ENCODE assay signal across 17 cellular contexts in the genomic region with DNA sequence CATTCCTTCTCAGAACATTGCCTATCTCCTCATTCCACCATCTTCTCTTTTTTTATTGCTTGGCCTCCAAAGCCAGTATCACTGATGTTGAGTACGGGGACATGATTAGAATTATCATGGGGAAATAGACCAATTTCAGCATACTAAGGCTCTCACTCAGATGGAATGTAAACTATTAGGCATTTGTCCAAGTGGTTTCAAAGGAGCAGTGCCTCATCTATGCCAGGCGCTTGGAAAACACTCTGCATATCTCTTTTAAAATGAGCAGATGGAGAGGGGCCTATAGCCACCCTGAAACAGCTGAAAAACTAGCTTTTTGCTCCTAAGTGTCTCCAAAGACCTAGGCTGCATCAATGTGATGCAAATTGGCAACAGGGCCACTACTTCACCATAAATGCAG.
A peak's percentile ranks its signal among the peaks of the same experiment; 100 is the strongest.
DNase-seq lines count a peak whose midpoint lies in the region; ATAC-seq, FAIRE-seq and TF ChIP-seq lines count a peak whose summit lies in the region.
"Had no signal": no experiment of that assay in that cellular context is flagged by ENCODE, and none has a peak within 500 bp of the region (broad histone marks: within the 10 kb centered on the region; RNA-seq: fewer than 3 reads in every experiment).

No MANE protein-coding gene starts in this region.

- POLR2A ChIA-PET in activated CD4-positive, alpha-beta memory T cell treated with anti-CD3 and anti-CD28 coated beads for 36 hours (lab: Charles Lee), result no interaction called here
- POLR2A ChIA-PET in naive thymus-derived CD4-positive, alpha-beta T cell (lab: Charles Lee), result no interaction called here

- intact Hi-C loops in activated CD4-positive, alpha-beta memory T cell treated with anti-CD3 and anti-CD28 coated beads for 36 hours (cut with micrococcal nuclease), result no loop called here
- intact Hi-C loops in tibial artery (cut with DNase I; ENCODE audit: low total_unique reads), result no loop called here
- intact Hi-C loops in naive thymus-derived CD4-positive, alpha-beta T cell (cut with micrococcal nuclease), result no loop called here

- H3K27ac Mint-ChIP-seq in astrocyte (ENCODE audit: unreplicated experiment), result peak overlapping the region; percentile 62
- H3K27ac Mint-ChIP-seq in activated CD4-positive, alpha-beta memory T cell treated with anti-CD3 and anti-CD28 coated beads for 36 hours, result no peak overlapping the region
- no peak overlapping the region for H3K27ac Mint-ChIP-seq in naive thymus-derived CD4-positive, alpha-beta T cell

- H3K36me3 ChIP-seq in astrocyte (ENCODE audit: insufficient read depth, low read length) (no peaks in the 10 kb centered on the region), gastroesophageal sphincter (no peaks in the 10 kb centered on the region), tibial artery (no peaks in the 10 kb centered on the region)
- H3K36me3 ChIP-seq in naive thymus-derived CD4-positive, alpha-beta T cell (ENCODE audit: control insufficient read depth in 2 of 3, insufficient read depth in 3 of 3, low read length in 3 of 3), result no peaks in the 10 kb centered on the region
- H3K36me3 ChIP-seq: heart right ventricle, thoracic aorta had no signal

- H3K9me3 ChIP-seq in astrocyte (ENCODE audit: insufficient read depth, low read depth, low read length) (no peaks in the 10 kb centered on the region), gastroesophageal sphincter (no peaks in the 10 kb centered on the region), tibial artery (peaks cover 0 to 7% (median 3%) of the 10 kb centered on the region in 3 donors)
- H3K9me3 ChIP-seq in naive thymus-derived CD4-positive, alpha-beta T cell (ENCODE audit: control insufficient read depth in 2 of 3, low read length in 3 of 3), result no peaks in the 10 kb centered on the region
- H3K9me3 ChIP-seq: thoracic aorta had no signal

- DNase-seq in HS-27A (ENCODE audit: low read depth) (peak; percentile 63), astrocyte (ENCODE audit: low read depth) (peak; percentile 74), tibial artery (no peak)
- no peak for DNase-seq in activated CD4-positive, alpha-beta memory T cell treated with anti-CD3 and anti-CD28 coated beads for 36 hours
- DNase-seq in naive thymus-derived CD4-positive, alpha-beta T cell, result no peak
- DNase-seq: activated CD8-positive, alpha-beta memory T cell treated with anti-CD3 and anti-CD28 coated beads for 24 hours; activated effector memory CD4-positive, alpha-beta T cell treated with anti-CD3 and anti-CD28 coated beads, Interleukin-2, amount 50 U/mL, for 16 hours; caudate nucleus; heart right ventricle; left cardiac atrium; NCI-H1105; NCI-H345 had no signal

- 43 to 50% methylated on average over 1 of the region's 2 CpGs for WGBS in gastroesophageal sphincter (ENCODE audit: low coverage in 1 of 2), 2 donors

- CTCF ChIA-PET in activated CD4-positive, alpha-beta memory T cell treated with anti-CD3 and anti-CD28 coated beads for 36 hours (lab: Charles Lee), result no interaction called here
- CTCF ChIA-PET in naive thymus-derived CD4-positive, alpha-beta T cell (lab: Charles Lee), result no interaction called here

- H3K4me1 ChIP-seq in astrocyte (ENCODE audit: insufficient read depth, low read length) (peaks cover 5% of the 10 kb centered on the region), gastroesophageal sphincter (peaks cover 0 to 4% (median 3%) of the 10 kb centered on the region in 3 donors), tibial artery (peaks cover 0 to 15% (median 0%) of the 10 kb centered on the region in 4 donors)
- H3K4me1 ChIP-seq in naive thymus-derived CD4-positive, alpha-beta T cell (ENCODE audit: control insufficient read depth in 2 of 2, insufficient read depth in 2 of 2, low read length in 2 of 2), result no peaks in the 10 kb centered on the region
- H3K4me1 ChIP-seq: heart right ventricle had no signal

- TF ChIP-seq CTCF in astrocyte (IDR thresholded peaks at IDR 0.05; ENCODE audit: insufficient read depth, low read depth, low read length) (no peak), gastroesophageal sphincter (IDR thresholded peaks at IDR 0.05) (no peak), tibial artery (IDR thresholded peaks at IDR 0.05) (no peak)

- no peak overlapping the region for H3K27ac ChIP-seq in astrocyte (ENCODE audit: low read depth, low read length)
- H3K27ac ChIP-seq in gastroesophageal sphincter, result peak overlapping the region in 3 of 4 donors; percentile 4 to 57 (median 8)
- no peak overlapping the region for H3K27ac ChIP-seq in tibial artery
- H3K27ac ChIP-seq in naive thymus-derived CD4-positive, alpha-beta T cell (ENCODE audit: low read depth, low read length), result no peak overlapping the region
- H3K27ac ChIP-seq: heart right ventricle, VCaP had no signal

- no peak overlapping the region for H3K9ac ChIP-seq in astrocyte (ENCODE audit: low read length)

- TF ChIP-seq POLR2A in gastroesophageal sphincter (IDR thresholded peaks at IDR 0.05), result no peak

- H3K4me3 Mint-ChIP-seq in astrocyte (ENCODE audit: unreplicated experiment), result no peak overlapping the region
- H3K4me3 Mint-ChIP-seq in activated CD4-positive, alpha-beta memory T cell treated with anti-CD3 and anti-CD28 coated beads for 36 hours, result no peak overlapping the region
- no peak overlapping the region for H3K4me3 Mint-ChIP-seq in naive thymus-derived CD4-positive, alpha-beta T cell

- H4K20me1 ChIP-seq in astrocyte (ENCODE audit: insufficient read depth, low read length), result no peaks in the 10 kb centered on the region

- no peaks in the 10 kb centered on the region for H3K27me3 Mint-ChIP-seq in astrocyte (ENCODE audit: low read depth, unreplicated experiment)
- peaks cover 3% of the 10 kb centered on the region for H3K27me3 Mint-ChIP-seq in activated CD4-positive, alpha-beta memory T cell treated with anti-CD3 and anti-CD28 coated beads for 36 hours
- H3K27me3 Mint-ChIP-seq in naive thymus-derived CD4-positive, alpha-beta T cell, result no peaks in the 10 kb centered on the region

- peaks cover 2% of the 10 kb centered on the region for H3K36me3 Mint-ChIP-seq in astrocyte (ENCODE audit: low read depth, unreplicated experiment)
- H3K36me3 Mint-ChIP-seq in activated CD4-positive, alpha-beta memory T cell treated with anti-CD3 and anti-CD28 coated beads for 36 hours, result no peaks in the 10 kb centered on the region
- H3K36me3 Mint-ChIP-seq in naive thymus-derived CD4-positive, alpha-beta T cell, result peaks cover 0 to 4% (median 0%) of the 10 kb centered on the region in 5 donors

- no peak overlapping the region for H2AFZ ChIP-seq in astrocyte (ENCODE audit: low read depth, low read length)

- H3K9me3 Mint-ChIP-seq in astrocyte (ENCODE audit: unreplicated experiment), result peaks cover 4% of the 10 kb centered on the region
- peaks cover 8% of the 10 kb centered on the region for H3K9me3 Mint-ChIP-seq in activated CD4-positive, alpha-beta memory T cell treated with anti-CD3 and anti-CD28 coated beads for 36 hours
- peaks cover 0 to 18% (median 4%) of the 10 kb centered on the region in 11 donors for H3K9me3 Mint-ChIP-seq in naive thymus-derived CD4-positive, alpha-beta T cell

- TF ChIP-seq EP300 in gastroesophageal sphincter (IDR thresholded peaks at IDR 0.05), result no peak

- H3K79me2 ChIP-seq in astrocyte (ENCODE audit: insufficient read depth, low read length), result no peaks in the 10 kb centered on the region

- peaks cover 4% of the 10 kb centered on the region for H3K4me1 Mint-ChIP-seq in astrocyte (ENCODE audit: low read depth, unreplicated experiment)
- no peaks in the 10 kb centered on the region for H3K4me1 Mint-ChIP-seq in activated CD4-positive, alpha-beta memory T cell treated with anti-CD3 and anti-CD28 coated beads for 36 hours (ENCODE audit: low read depth)
- no peaks in the 10 kb centered on the region for H3K4me1 Mint-ChIP-seq in naive thymus-derived CD4-positive, alpha-beta T cell

- peak overlapping the region; percentile 30 for H3K4me2 ChIP-seq in astrocyte (ENCODE audit: low read length)

- H3K27me3 ChIP-seq in astrocyte (ENCODE audit: insufficient read depth, low read length) (no peaks in the 10 kb centered on the region), gastroesophageal sphincter (no peaks in the 10 kb centered on the region), tibial artery (no peaks in the 10 kb centered on the region)
- H3K27me3 ChIP-seq in naive thymus-derived CD4-positive, alpha-beta T cell (ENCODE audit: control insufficient read depth in 2 of 2, insufficient read depth in 2 of 2, low read length in 2 of 2), result no peaks in the 10 kb centered on the region

- H3K4me3 ChIP-seq in astrocyte (ENCODE audit: insufficient read depth, low read depth, low read length) (no peak overlapping the region), gastroesophageal sphincter (no peak overlapping the region), tibial artery (no peak overlapping the region)
- no peak overlapping the region for H3K4me3 ChIP-seq in naive thymus-derived CD4-positive, alpha-beta T cell (ENCODE audit: low read length)
- H3K4me3 ChIP-seq: heart right ventricle, thoracic aorta had no signal

- peak; percentile 90 for FAIRE-seq in astrocyte (lab: Jason Lieb, UNC)
- FAIRE-seq: GM19239 had no signal

- ATAC-seq in gastroesophageal sphincter (no peak), GM21390 (IDR thresholded peaks at IDR 0.05; ENCODE audit: unreplicated experiment) (no peak)
- no peak for ATAC-seq in naive thymus-derived CD4-positive, alpha-beta T cell
- ATAC-seq: heart right ventricle, left cardiac atrium had no signal

Comparison
In these comparisons a context has a peak if more than half of its experiments do, and no peak if none do; other contexts are left out.
1. DNase-seq: peak in HS-27A (single experiment) and astrocyte (single experiment); none in activated CD4-positive, alpha-beta memory T cell treated with anti-CD3 and anti-CD28 coated beads for 36 hours (single experiment), tibial artery (0 of 2) and naive thymus-derived CD4-positive, alpha-beta T cell (0 of 9).
2. H3K27ac ChIP-seq: peak in gastroesophageal sphincter (3 of 4); none in astrocyte (single experiment), tibial artery (0 of 2) and naive thymus-derived CD4-positive, alpha-beta T cell (single experiment).